ENCODE assay signal across 1 cellular context in genomic region chr2:1750270-1750934, GRCh38.
TF ChIP-seq lines count a peak whose summit lies in the region.

No MANE protein-coding gene starts in this region.

TF ChIP-seq in HepG2, 621 proteins besides CTCF, POLR2A, EP300 and RAD21 (continued from another document):
- TF ChIP-seq PRDM10 (CRISPR knock-in tag; IDR thresholded peaks at IDR 0.05; ENCODE audit: low read depth): no peak
- TF ChIP-seq HNRNPK (IDR thresholded peaks at IDR 0.05; ENCODE audit: low read depth, low read length, poor library complexity, severe bottlenecking): peak; percentile 96
- no peak for TF ChIP-seq IRF9 (CRISPR knock-in tag; IDR thresholded peaks at IDR 0.05; ENCODE audit: borderline replicate concordance)
